16 cellular contexts compared by ENCODE assay signal in genomic region chr7:87001214-87001613, GRCh38. TPM values are rescaled to one million over a fixed set of nuclear protein-coding genes. Genes with fewer than 3 reads are reported as not detected.
DNase-seq lines count a peak whose midpoint lies in the region; TF ChIP-seq lines count a peak whose summit lies in the region.
"Had no signal": no experiment of that assay in that cellular context is flagged by ENCODE, and none has a peak within 500 bp of the region (broad histone marks: within the 10 kb centered on the region; RNA-seq: fewer than 3 reads in every experiment).

No MANE protein-coding gene starts in this region.

- CTCF ChIA-PET in activated CD4-positive, alpha-beta T cell treated with anti-CD3 and anti-CD28 coated beads, Interleukin-2, amount 10 ng/mL, durations not matched to agents 7 days and 5 days (lab: Charles Lee): no interaction called here

- no peak overlapping the region for H3K4me3 Mint-ChIP-seq in chondrocyte (ENCODE audit: unreplicated experiment)
- H3K4me3 Mint-ChIP-seq in activated CD4-positive, alpha-beta T cell treated with anti-CD3 and anti-CD28 coated beads, Interleukin-2, amount 10 ng/mL, durations not matched to agents 7 days and 5 days: no peak overlapping the region
- H3K4me3 Mint-ChIP-seq: activated T-cell treated with anti-CD3 and anti-CD28 coated beads, Interleukin-2, amount 50 U/mL, for 72 hours; stimulated activated naive CD8-positive, alpha-beta T cell treated with anti-CD3 and anti-CD28 coated beads, Interleukin-15, Interleukin-2, amounts not matched to agents 100 ng/mL and 50 ng/mL, for 24 hours had no signal

- H3K36me3 Mint-ChIP-seq in chondrocyte (ENCODE audit: low read depth): no peaks in the 10 kb centered on the region
- no peaks in the 10 kb centered on the region for H3K36me3 Mint-ChIP-seq in activated CD4-positive, alpha-beta T cell treated with anti-CD3 and anti-CD28 coated beads, Interleukin-2, amount 10 ng/mL, durations not matched to agents 7 days and 5 days (ENCODE audit: low read depth)

- peaks cover 34% of the 10 kb centered on the region for H3K4me1 ChIP-seq in parathyroid adenoma

- peak overlapping the region; percentile 67 for H2AFZ ChIP-seq in parathyroid adenoma

- H3K9ac ChIP-seq in parathyroid adenoma: no peak overlapping the region

- POLR2A ChIA-PET in activated CD4-positive, alpha-beta T cell treated with anti-CD3 and anti-CD28 coated beads, Interleukin-2, amount 10 ng/mL, durations not matched to agents 7 days and 5 days (lab: Charles Lee): no interaction called here

- no peak overlapping the region for H3K4me3 ChIP-seq in parathyroid adenoma (ENCODE audit: low read depth, low read length)
- H3K4me3 ChIP-seq: skin epidermis had no signal

- DNase-seq in Daoy (ENCODE audit: low read depth) (peak; percentile 73), OCI-M1 (lab: John Stamatoyannopoulos, UW) (peak; percentile 36), chondrocyte (ENCODE audit: low spot score) (no peak), NCI-H1417 treated with DMSO at 0.1 percent for 48 hours (lab: John Stamatoyannopoulos, UW) (no peak), NCI-H2081 (lab: John Stamatoyannopoulos, UW) (no peak)
- DNase-seq in activated naive CD4-positive, alpha-beta T cell (lab: John Stamatoyannopoulos, UW): no peak
- no peak for DNase-seq in activated CD4-positive, alpha-beta T cell treated with anti-CD3 and anti-CD28 coated beads, Interleukin-2, amount 10 ng/mL, durations not matched to agents 7 days and 5 days
- DNase-seq: activated CD4-positive, alpha-beta T cell treated with anti-CD3 and anti-CD28 coated beads, Interleukin-2, amount 50 U/mL, for 4 hours; activated T-cell treated with anti-CD3 and anti-CD28 coated beads, Interleukin-2, amount 50 U/mL, for 72 hours; AML-193; amniotic stem cell; DMS53; NK-92 treated with Interleukin-12 subunit alpha and Interleukin-12 subunit beta, amount 100 ng/mL, for 24 hours had no signal

- H3K27ac Mint-ChIP-seq in chondrocyte (ENCODE audit: unreplicated experiment): peak overlapping the region; percentile 37
- no peak overlapping the region for H3K27ac Mint-ChIP-seq in activated CD4-positive, alpha-beta T cell treated with anti-CD3 and anti-CD28 coated beads, Interleukin-2, amount 10 ng/mL, durations not matched to agents 7 days and 5 days
- H3K27ac Mint-ChIP-seq: activated T-cell treated with anti-CD3 and anti-CD28 coated beads, Interleukin-2, amount 50 U/mL, for 72 hours; stimulated activated naive CD8-positive, alpha-beta T cell treated with anti-CD3 and anti-CD28 coated beads, Interleukin-15, Interleukin-2, amounts not matched to agents 100 ng/mL and 50 ng/mL, for 24 hours had no signal

- no peak for TF ChIP-seq CTCF in chondrocyte (IDR thresholded peaks at IDR 0.05)
- no peak for TF ChIP-seq CTCF in parathyroid adenoma (IDR thresholded peaks at IDR 0.05)

- H3K36me3 ChIP-seq in parathyroid adenoma (ENCODE audit: control insufficient read depth, insufficient read depth, low read length): no peaks in the 10 kb centered on the region

- no peaks in the 10 kb centered on the region for H3K27me3 ChIP-seq in parathyroid adenoma (ENCODE audit: control insufficient read depth, insufficient read depth, low read length)

- H3K27ac ChIP-seq in parathyroid adenoma: peak overlapping the region; percentile 85

- no peaks in the 10 kb centered on the region for H3K27me3 Mint-ChIP-seq in chondrocyte (ENCODE audit: low read depth)
- peaks cover 7% of the 10 kb centered on the region for H3K27me3 Mint-ChIP-seq in activated CD4-positive, alpha-beta T cell treated with anti-CD3 and anti-CD28 coated beads, Interleukin-2, amount 10 ng/mL, durations not matched to agents 7 days and 5 days

- no peak overlapping the region for H3K4me2 ChIP-seq in parathyroid adenoma (ENCODE audit: low read length)

- no peaks in the 10 kb centered on the region for H3K9me3 ChIP-seq in parathyroid adenoma (ENCODE audit: control insufficient read depth, low read length)

- peaks cover 5% of the 10 kb centered on the region for H3K79me2 ChIP-seq in parathyroid adenoma

- H3K4me1 Mint-ChIP-seq in chondrocyte (ENCODE audit: low read depth): peaks cover 25% of the 10 kb centered on the region
- H3K4me1 Mint-ChIP-seq in activated CD4-positive, alpha-beta T cell treated with anti-CD3 and anti-CD28 coated beads, Interleukin-2, amount 10 ng/mL, durations not matched to agents 7 days and 5 days: no peaks in the 10 kb centered on the region

- H3K9me3 Mint-ChIP-seq in chondrocyte (ENCODE audit: low read depth): no peaks in the 10 kb centered on the region
- H3K9me3 Mint-ChIP-seq in activated CD4-positive, alpha-beta T cell treated with anti-CD3 and anti-CD28 coated beads, Interleukin-2, amount 10 ng/mL, durations not matched to agents 7 days and 5 days: no peaks in the 10 kb centered on the region
- H3K9me3 Mint-ChIP-seq: activated T-cell treated with anti-CD3 and anti-CD28 coated beads, Interleukin-2, amount 50 U/mL, for 72 hours; stimulated activated naive CD8-positive, alpha-beta T cell treated with anti-CD3 and anti-CD28 coated beads, Interleukin-15, Interleukin-2, amounts not matched to agents 100 ng/mL and 50 ng/mL, for 24 hours had no signal

RNA-seq across cellular contexts. Expression of gene ELAPOR2, which starts 58.2 kb away (rescaled TPM):
- 5.9 and 13.9 TPM in 2 replicates for total RNA-seq in Daoy (2014; rRNA removed; shearing (Covaris generic))
- total RNA-seq in chondrocyte: 15.8 to 22.9 TPM (median 16.9 TPM) in 3 replicates
- total RNA-seq in activated CD4-positive, alpha-beta T cell treated with anti-CD3 and anti-CD28 coated beads, Interleukin-2, amount 10 ng/mL, durations not matched to agents 7 days and 5 days: 1 to 10 TPM; 3.0 to 3.1 TPM

Comparison
In these comparisons a context has a peak if more than half of its experiments do, and no peak if none do; other contexts are left out.
1. DNase-seq: peak in Daoy (single experiment) and OCI-M1 (single experiment); none in chondrocyte (single experiment), activated naive CD4-positive, alpha-beta T cell (0 of 4), NCI-H1417 treated with DMSO at 0.1 percent for 48 hours (single experiment), activated CD4-positive, alpha-beta T cell treated with anti-CD3 and anti-CD28 coated beads, Interleukin-2, amount 10 ng/mL, durations not matched to agents 7 days and 5 days (single experiment) and NCI-H2081 (0 of 2).